In the genomic region with DNA sequence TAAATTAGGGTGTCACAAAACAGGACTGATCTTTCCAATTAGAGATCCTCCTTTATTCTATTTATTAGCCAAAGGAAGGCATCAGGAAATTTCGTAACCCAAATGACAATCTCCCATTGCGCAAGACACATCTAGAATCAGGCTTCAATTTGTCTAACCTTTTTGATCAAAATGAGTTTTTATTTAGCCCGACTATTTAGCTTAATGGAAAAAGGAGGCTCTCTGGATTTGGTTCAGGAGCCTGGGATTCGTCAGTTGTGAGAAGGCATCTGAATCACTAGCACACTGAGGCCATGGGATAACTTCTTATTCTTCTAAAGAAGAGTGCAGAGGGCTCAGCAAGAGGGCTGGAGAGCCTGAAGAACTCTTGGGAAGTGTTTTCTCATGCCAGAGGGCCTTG, we compare ENCODE assay signal across 13 cellular contexts.
"Had no signal": no experiment of that assay in that cellular context is flagged by ENCODE, and none has a peak within 500 bp of the region (broad histone marks: within the 10 kb centered on the region; RNA-seq: fewer than 3 reads in every experiment).

No MANE protein-coding gene starts in this region.

- DNase-seq: activated CD4-positive, alpha-beta T cell treated with anti-CD3 and anti-CD28 coated beads for 1 hour; activated CD8-positive, alpha-beta memory T cell treated with anti-CD3 and anti-CD28 coated beads, Interleukin-2, amount 50 U/mL, for 4 hours; activated CD8-positive, alpha-beta T cell treated with anti-CD3 and anti-CD28 coated beads for 36 hours; activated naive CD8-positive, alpha-beta T cell treated with anti-CD3 and anti-CD28 coated beads, Interleukin-2, amount 10 ng/mL, durations not matched to agents 7 days and 5 days; central memory CD4-positive, alpha-beta T cell; cortex of kidney; effector CD8-positive, alpha-beta T cell; islet precursor cell; left ventricle myocardium inferior; stimulated activated CD4-positive, alpha-beta T cell treated with anti-CD3 and anti-CD28 coated beads, Interleukin-15, amount 100 ng/mL, for 24 hours; stimulated activated CD4-positive, alpha-beta T cell treated with anti-CD3 and anti-CD28 coated beads, Interleukin-4, amount 100 ng/mL, for 24 hours; testis had no signal

- H3K4me1 ChIP-seq: left ventricle myocardium inferior, testis had no signal

- ATAC-seq: activated CD8-positive, alpha-beta T cell treated with anti-CD3 and anti-CD28 coated beads for 36 hours had no signal

- H3K36me3 ChIP-seq: left ventricle myocardium inferior, ovary had no signal

- H3K9me3 ChIP-seq: left ventricle myocardium inferior, ovary, testis had no signal

- H3K27me3 ChIP-seq: ovary, testis had no signal

- H3K27ac ChIP-seq: left ventricle myocardium inferior, ovary, testis had no signal

- H3K4me3 ChIP-seq: left ventricle myocardium inferior, ovary, testis had no signal
